ENCODE assay signal across 9 cellular contexts in the genomic region with DNA sequence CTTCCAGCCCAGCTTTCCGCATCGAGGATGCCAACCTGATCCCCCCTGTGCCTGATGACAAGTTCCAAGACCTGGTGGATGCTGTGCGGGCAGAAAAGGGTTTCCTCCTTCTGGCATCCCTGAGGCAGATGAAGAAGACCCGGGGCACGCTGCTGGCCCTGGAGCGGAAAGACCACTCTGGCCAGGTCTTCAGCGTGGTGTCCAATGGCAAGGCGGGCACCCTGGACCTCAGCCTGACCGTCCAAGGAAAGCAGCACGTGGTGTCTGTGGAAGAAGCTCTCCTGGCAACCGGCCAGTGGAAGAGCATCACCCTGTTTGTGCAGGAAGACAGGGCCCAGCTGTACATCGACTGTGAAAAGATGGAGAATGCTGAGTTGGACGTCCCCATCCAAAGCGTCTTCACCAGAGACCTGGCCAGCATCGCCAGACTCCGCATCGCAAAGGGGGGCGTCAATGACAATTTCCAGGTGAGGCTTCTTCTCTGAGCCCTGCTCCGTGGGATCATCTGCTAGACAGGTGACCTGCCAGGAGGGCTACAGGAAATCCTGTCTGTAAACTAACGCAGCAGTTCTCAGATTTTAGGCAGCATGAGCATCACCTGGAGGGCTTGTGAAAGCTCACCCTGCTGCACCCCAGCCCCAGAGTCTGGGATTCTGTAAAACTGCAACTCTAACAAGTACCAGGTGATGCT. TPM values are rescaled to one million over a fixed set of nuclear protein-coding genes. Genes with fewer than 3 reads are reported as not detected.
DNase-seq lines count a peak whose midpoint lies in the region; ATAC-seq and TF ChIP-seq lines count a peak whose summit lies in the region.
"Had no signal": no experiment of that assay in that cellular context is flagged by ENCODE, and none has a peak within 500 bp of the region (broad histone marks: within the 10 kb centered on the region; RNA-seq: fewer than 3 reads in every experiment).

No MANE protein-coding gene starts in this region.

- peak in 1 of 3 donors; percentile 28 for TF ChIP-seq POLR2A in spleen (IDR thresholded peaks at IDR 0.05)

- intact Hi-C loops in spleen (cut with DNase I; ENCODE audit: low total_unique reads) = loop anchor here (10.0 kb wide), 2 partner anchors 172 to 458 kb away; no protein-coding TSS in a partner anchor

- H3K4me1 ChIP-seq in spleen = peaks cover 0 to 83% (median 28%) of the 10 kb centered on the region in 6 donors

- H3K36me3 ChIP-seq in spleen = peaks cover 0 to 54% (median 10%) of the 10 kb centered on the region in 6 donors

- H3K9me3 ChIP-seq in spleen = no peaks in the 10 kb centered on the region

- 72 to 83% (median 75%) methylated on average over 17 to 20 of the region's 20 CpGs for WGBS in spleen, 5 donors

- H3K27ac ChIP-seq in coronary artery (peak overlapping the region; percentile 85 to 98), spleen (peak overlapping the region; percentile 29 to 90 (median 83))

- no peak for TF ChIP-seq CTCF in coronary artery (IDR thresholded peaks at IDR 0.05)
- TF ChIP-seq CTCF in spleen (IDR thresholded peaks at IDR 0.05 in 8 of 11, conservative IDR thresholded peaks at IDR 0.05 in 3 of 11) = no peak

- peak overlapping the region; percentile 86 for H3K4me3 ChIP-seq in coronary artery
- peak overlapping the region; percentile 39 to 70 (median 46) for H3K4me3 ChIP-seq in spleen

- no peak for ATAC-seq in left lobe of liver
- no peak for ATAC-seq in GM18867 (IDR thresholded peaks at IDR 0.05; ENCODE audit: unreplicated experiment)
- no peak for ATAC-seq in HG03442 (IDR thresholded peaks at IDR 0.05; ENCODE audit: unreplicated experiment)
- no peak for ATAC-seq in GM19035 (IDR thresholded peaks at IDR 0.05; ENCODE audit: unreplicated experiment)

- DNase-seq in LHCN-M2 (ENCODE audit: low read depth) = peak; percentile 85
- DNase-seq in coronary artery (ENCODE audit: low spot score) = no peak
- peak; percentile 49 for DNase-seq in left lobe of liver (ENCODE audit: low spot score)
- DNase-seq in spleen = no peak
- no peak for DNase-seq in AG08396 (ENCODE audit: low spot score)
- DNase-seq: activated CD8-positive, alpha-beta memory T cell treated with anti-CD3 and anti-CD28 coated beads, Interleukin-2, amount 50 U/mL, for 48 hours had no signal

- peaks cover 0 to 59% (median 15%) of the 10 kb centered on the region in 7 donors for H3K27me3 ChIP-seq in spleen (replicated peaks in 1 of 7)

RNA-seq across cellular contexts. Expression of gene THBS1, which starts 1.6 kb away (rescaled TPM):
- 2,731 and 2,850 TPM in 2 replicates for total RNA-seq in LHCN-M2 (2014; rRNA removed)
- 2,014 TPM for polyA plus RNA-seq in LHCN-M2 (2012)
- 20.1 TPM for total RNA-seq in left lobe of liver
- 1,000 to 10,000 TPM in 1 of 7 donors, 100 to 1,000 TPM in 6; 156 to 1,022 (median 509) TPM for total RNA-seq in spleen
- polyA plus RNA-seq in spleen = 10 to 100 TPM in 2 of 3 donors, 1 to 10 TPM in 1; 8.4 to 18.4 (median 17.2) TPM

Comparison
In these comparisons a context has a peak if more than half of its experiments do, and no peak if none do; other contexts are left out.
1. DNase-seq: peak in LHCN-M2 (single experiment) and left lobe of liver (single experiment); none in coronary artery (single experiment), spleen (single experiment) and AG08396 (single experiment).